ENCODE assay signal across 10 cellular contexts in the genomic region with DNA sequence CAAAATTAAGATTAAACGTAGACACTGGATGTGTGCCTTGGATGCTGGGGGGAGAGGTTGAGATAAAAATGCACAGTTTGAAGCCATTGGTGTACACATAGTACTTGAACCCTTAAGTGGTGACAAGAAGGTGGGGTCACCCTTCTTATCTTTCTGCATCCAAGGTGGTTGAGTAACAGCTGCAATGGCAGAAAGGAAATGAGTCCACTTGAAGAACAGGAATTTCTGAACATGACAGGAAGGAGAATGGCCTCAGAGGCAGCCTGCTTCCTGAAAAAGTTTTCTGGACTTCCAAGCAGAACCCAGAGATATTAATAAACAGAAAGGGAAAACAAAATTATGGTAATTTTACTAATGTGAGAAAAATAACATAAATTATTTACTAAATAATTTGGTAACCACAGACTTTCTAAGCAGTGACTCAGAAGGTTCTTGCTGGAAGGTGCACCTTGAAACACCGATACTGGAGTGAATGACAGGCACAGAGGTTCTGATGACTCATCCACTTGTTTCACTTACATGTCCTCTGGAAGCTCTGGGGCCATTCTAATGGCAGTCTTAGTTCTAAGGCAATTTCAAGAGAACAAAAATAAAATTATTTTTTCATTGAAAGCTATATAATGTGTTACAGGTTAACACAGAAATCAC.
DNase-seq lines count a peak whose midpoint lies in the region; ATAC-seq and TF ChIP-seq lines count a peak whose summit lies in the region.
"Had no signal": no experiment of that assay in that cellular context is flagged by ENCODE, and none has a peak within 500 bp of the region (broad histone marks: within the 10 kb centered on the region; RNA-seq: fewer than 3 reads in every experiment).

No MANE protein-coding gene starts in this region.

- H3K27ac ChIP-seq in CD8-positive, alpha-beta memory T cell (ENCODE audit: low read depth, low read length) = no peak overlapping the region
- no peak overlapping the region for H3K27ac ChIP-seq in colonic mucosa
- H3K27ac ChIP-seq: upper lobe of right lung had no signal

- POLR2A ChIA-PET in CD8-positive, alpha-beta memory T cell (lab: Charles Lee) = no interaction called here

- no peaks in the 10 kb centered on the region for H3K4me1 ChIP-seq in CD8-positive, alpha-beta memory T cell (ENCODE audit: insufficient read depth, low read length)
- H3K4me1 ChIP-seq in colonic mucosa = no peaks in the 10 kb centered on the region
- H3K4me1 ChIP-seq: upper lobe of right lung had no signal

- H3K9ac ChIP-seq in colonic mucosa (ENCODE audit: low read depth in 2 of 2, low read length in 2 of 2) = no peak overlapping the region

- DNase-seq in H4 (ENCODE audit: low spot score) = peak; percentile 48
- peak; percentile 66 for DNase-seq in HPDE6-E6E7 (ENCODE audit: extremely low spot score)
- DNase-seq in kidney tubule cell (ENCODE audit: low spot score) = peak; percentile 94
- no peak for DNase-seq in CD8-positive, alpha-beta memory T cell
- no peak for DNase-seq in colonic mucosa
- DNase-seq in 8988T = no peak
- DNase-seq in GM10266 (ENCODE audit: extremely low spot score) = no peak
- DNase-seq: hippocampal formation, upper lobe of right lung had no signal

- H3K27me3 Mint-ChIP-seq in CD8-positive, alpha-beta memory T cell = peaks cover 4 to 19% of the 10 kb centered on the region in 2 donors

- no peaks in the 10 kb centered on the region for H3K36me3 Mint-ChIP-seq in CD8-positive, alpha-beta memory T cell

- TF ChIP-seq CTCF in colonic mucosa (IDR thresholded peaks at IDR 0.05) (no peak), GM10266 (IDR thresholded peaks at IDR 0.05; ENCODE audit: control insufficient read depth, insufficient read depth, low read depth, missing control alignments) (no peak)

- peaks cover 0 to 7% (median 0%) of the 10 kb centered on the region in 3 donors for H3K4me1 Mint-ChIP-seq in CD8-positive, alpha-beta memory T cell

- no peaks in the 10 kb centered on the region for H3K36me3 ChIP-seq in CD8-positive, alpha-beta memory T cell (ENCODE audit: insufficient read depth, low read length)
- no peaks in the 10 kb centered on the region for H3K36me3 ChIP-seq in colonic mucosa
- H3K36me3 ChIP-seq: upper lobe of right lung had no signal

- no peak overlapping the region for H3K4me3 ChIP-seq in CD8-positive, alpha-beta memory T cell (ENCODE audit: low read length)
- no peak overlapping the region for H3K4me3 ChIP-seq in colonic mucosa
- H3K4me3 ChIP-seq: upper lobe of right lung had no signal

- intact Hi-C loops in colonic mucosa (cut with DNase I) = no loop called here

- CTCF ChIA-PET in CD8-positive, alpha-beta memory T cell (lab: Charles Lee) = no interaction called here

- no peaks in the 10 kb centered on the region for H3K27me3 ChIP-seq in CD8-positive, alpha-beta memory T cell (ENCODE audit: insufficient read depth, low read length, poor library complexity, severe bottlenecking)
- H3K27me3 ChIP-seq in colonic mucosa = no peaks in the 10 kb centered on the region
- H3K27me3 ChIP-seq: upper lobe of right lung had no signal

- H3K27ac Mint-ChIP-seq in CD8-positive, alpha-beta memory T cell = no peak overlapping the region

- no peaks in the 10 kb centered on the region for H3K9me3 ChIP-seq in CD8-positive, alpha-beta memory T cell (ENCODE audit: low read length)
- H3K9me3 ChIP-seq in colonic mucosa = no peaks in the 10 kb centered on the region
- H3K9me3 ChIP-seq: upper lobe of right lung had no signal

- H3K4me3 Mint-ChIP-seq in CD8-positive, alpha-beta memory T cell = no peak overlapping the region

- peak; percentile 99 for ATAC-seq in GM18907 (IDR thresholded peaks at IDR 0.05; ENCODE audit: unreplicated experiment)
- ATAC-seq: upper lobe of right lung had no signal

- peaks cover 0 to 6% (median 0%) of the 10 kb centered on the region in 5 donors for H3K9me3 Mint-ChIP-seq in CD8-positive, alpha-beta memory T cell

Comparison
In these comparisons a context has a peak if more than half of its experiments do, and no peak if none do; other contexts are left out.
1. DNase-seq: peak in H4 (single experiment), HPDE6-E6E7 (single experiment) and kidney tubule cell (single experiment); none in CD8-positive, alpha-beta memory T cell (0 of 5), colonic mucosa (single experiment), 8988T (single experiment) and GM10266 (single experiment).